ENCODE assay signal across 23 cellular contexts in genomic region chrX:112819813-112820212, GRCh38.
"Had no signal": no experiment of that assay in that cellular context is flagged by ENCODE, and none has a peak within 500 bp of the region (broad histone marks: within the 10 kb centered on the region; RNA-seq: fewer than 3 reads in every experiment).

No MANE protein-coding gene starts in this region.

- H3K4me3 Mint-ChIP-seq: activated CD4-positive, alpha-beta memory T cell treated with anti-CD3 and anti-CD28 coated beads, Interleukin-2, amount 10 ng/mL, durations not matched to agents 7 days and 5 days; activated naive CD8-positive, alpha-beta T cell treated with anti-CD3 and anti-CD28 coated beads, Interleukin-2, amount 10 ng/mL, durations not matched to agents 7 days and 5 days; activated T-helper 17 cell treated with anti-CD3 and anti-CD28 coated beads, Interleukin-2, amount 50 U/mL, for 72 hours; central memory CD8-positive, alpha-beta T cell; naive B cell had no signal

- H3K9me3 ChIP-seq: neutrophil, pancreas, tibial nerve had no signal

- H3K4me1 ChIP-seq: pancreas had no signal

- H3K9me3 Mint-ChIP-seq: activated CD4-positive, alpha-beta memory T cell treated with anti-CD3 and anti-CD28 coated beads, Interleukin-2, amount 10 ng/mL, durations not matched to agents 7 days and 5 days; activated naive CD8-positive, alpha-beta T cell treated with anti-CD3 and anti-CD28 coated beads, Interleukin-2, amount 10 ng/mL, durations not matched to agents 7 days and 5 days; activated T-helper 17 cell treated with anti-CD3 and anti-CD28 coated beads, Interleukin-2, amount 50 U/mL, for 72 hours; central memory CD8-positive, alpha-beta T cell; naive B cell had no signal

- H3K4me1 Mint-ChIP-seq: activated naive CD8-positive, alpha-beta T cell treated with anti-CD3 and anti-CD28 coated beads, Interleukin-2, amount 10 ng/mL, durations not matched to agents 7 days and 5 days; activated T-helper 17 cell treated with anti-CD3 and anti-CD28 coated beads, Interleukin-2, amount 50 U/mL, for 72 hours; central memory CD8-positive, alpha-beta T cell; naive B cell had no signal

- H3K4me3 ChIP-seq: coronary artery, pancreas, tibial nerve had no signal

- H3K36me3 Mint-ChIP-seq: activated naive CD8-positive, alpha-beta T cell treated with anti-CD3 and anti-CD28 coated beads, Interleukin-2, amount 10 ng/mL, durations not matched to agents 7 days and 5 days; naive B cell had no signal

- H3K27ac Mint-ChIP-seq: activated CD4-positive, alpha-beta memory T cell treated with anti-CD3 and anti-CD28 coated beads, Interleukin-2, amount 10 ng/mL, durations not matched to agents 7 days and 5 days; activated naive CD8-positive, alpha-beta T cell treated with anti-CD3 and anti-CD28 coated beads, Interleukin-2, amount 10 ng/mL, durations not matched to agents 7 days and 5 days; activated T-helper 17 cell treated with anti-CD3 and anti-CD28 coated beads, Interleukin-2, amount 50 U/mL, for 72 hours; naive B cell had no signal

- H3K27me3 ChIP-seq: brain microvascular endothelial cell, neutrophil had no signal

- H3K27ac ChIP-seq: brain microvascular endothelial cell, coronary artery, neutrophil, tibial nerve had no signal

- H3K36me3 ChIP-seq: brain microvascular endothelial cell, neutrophil, pancreas had no signal

- H3K27me3 Mint-ChIP-seq: activated CD4-positive, alpha-beta memory T cell treated with anti-CD3 and anti-CD28 coated beads, Interleukin-2, amount 10 ng/mL, durations not matched to agents 7 days and 5 days; activated T-helper 17 cell treated with anti-CD3 and anti-CD28 coated beads, Interleukin-2, amount 50 U/mL, for 72 hours; central memory CD8-positive, alpha-beta T cell; naive B cell had no signal

- DNase-seq: activated CD4-positive, alpha-beta memory T cell treated with anti-CD3 and anti-CD28 coated beads, Interleukin-2, amount 10 ng/mL, durations not matched to agents 7 days and 5 days; activated CD4-positive, alpha-beta T cell treated with anti-CD3 and anti-CD28 coated beads for 48 hours; activated CD4-positive, CD25-positive, alpha-beta regulatory T cell; activated naive CD4-positive, alpha-beta T cell; activated naive CD8-positive, alpha-beta T cell treated with anti-CD3 and anti-CD28 coated beads, Interleukin-2, amount 10 ng/mL, durations not matched to agents 7 days and 5 days; activated T-cell treated with anti-CD3 and anti-CD28 coated beads, Interleukin-2, amount 50 U/mL, for 1 hour; brain microvascular endothelial cell; foreskin melanocyte; glutamatergic neuron; naive B cell; pancreas; retina; stimulated activated CD4-positive, alpha-beta T cell treated with anti-CD3 and anti-CD28 coated beads, Interleukin-12 subunit alpha, Interleukin-12 subunit beta, amount 100 ng/mL, for 4 hours; stimulated activated CD4-positive, alpha-beta T cell treated with anti-CD3 and anti-CD28 coated beads, Interleukin-1b, Interleukin-23, amount 100 ng/mL, for 48 hours; stimulated activated naive CD8-positive, alpha-beta T cell treated with anti-CD3 and anti-CD28 coated beads, Interleukin-15, Interleukin-2, amounts not matched to agents 100 U/mL and 50 U/mL, for 24 hours; substantia nigra; T-helper 1 cell; T-helper 9 cell had no signal
